ENCODE assay signal across 17 cellular contexts in genomic region chr19:18206018-18206417, GRCh38. TPM values are rescaled to one million over a fixed set of nuclear protein-coding genes. Genes with fewer than 3 reads are reported as not detected.
DNase-seq lines count a peak whose midpoint lies in the region; ATAC-seq, FAIRE-seq and TF ChIP-seq lines count a peak whose summit lies in the region.
"Had no signal": no experiment of that assay in that cellular context is flagged by ENCODE, and none has a peak within 500 bp of the region (broad histone marks: within the 10 kb centered on the region; RNA-seq: fewer than 3 reads in every experiment).

No MANE protein-coding gene starts in this region.

- H3K27ac ChIP-seq in OCI-LY7 (ENCODE audit: low read depth, low read length, poor library complexity, severe bottlenecking) (peak overlapping the region; percentile 84), fibroblast of lung (ENCODE audit: insufficient read depth, low read length) (peak overlapping the region; percentile 100), neural progenitor cell (no peak overlapping the region)

- H3K27me3 Mint-ChIP-seq in neural progenitor cell (ENCODE audit: insufficient read depth, low read depth) = peaks cover 6% of the 10 kb centered on the region
- H3K27me3 Mint-ChIP-seq in activated naive CD4-positive, alpha-beta T cell treated with anti-CD3 and anti-CD28 coated beads, Interleukin-2, amount 10 ng/mL, durations not matched to agents 7 days and 5 days = peaks cover 47% of the 10 kb centered on the region

- no peak for TF ChIP-seq CTCF in AG04449 (IDR thresholded peaks at IDR 0.05; ENCODE audit: insufficient read depth, low read length, missing control alignments)
- no peak for TF ChIP-seq CTCF in OCI-LY7 (conservative IDR thresholded peaks at IDR 0.05; ENCODE audit: low read length)
- no peak for TF ChIP-seq CTCF in fibroblast of lung (conservative IDR thresholded peaks at IDR 0.05 in 1 of 2, IDR thresholded peaks at IDR 0.05 in 1 of 2; ENCODE audit: low read depth in 1 of 2, low read length in 2 of 2)
- no peak for TF ChIP-seq CTCF in neural progenitor cell (IDR thresholded peaks at IDR 0.05)
- TF ChIP-seq CTCF in D721Med (IDR thresholded peaks at IDR 0.05; ENCODE audit: insufficient read depth, missing control alignments) = no peak

- H4K20me1 ChIP-seq in OCI-LY7 (ENCODE audit: insufficient read depth, low read length) (no peaks in the 10 kb centered on the region; the same call in 1 of the 2 replicates), fibroblast of lung (ENCODE audit: control insufficient read depth, extremely low read depth, insufficient read depth, low read length) (no peaks in the 10 kb centered on the region), neural progenitor cell (ENCODE audit: low read depth) (no peaks in the 10 kb centered on the region)

- ATAC-seq in GM18873 (IDR thresholded peaks at IDR 0.05; ENCODE audit: low FRiP score, unreplicated experiment) = no peak
- ATAC-seq: PC-3, sciatic nerve had no signal

- no peak for FAIRE-seq in D721Med (lab: Jason Lieb, UNC)
- FAIRE-seq: frontal cortex had no signal

- H3K27me3 ChIP-seq in fibroblast of lung (ENCODE audit: control insufficient read depth, insufficient read depth, low read length) = no peaks in the 10 kb centered on the region
- peaks cover 18% of the 10 kb centered on the region for H3K27me3 ChIP-seq in neural progenitor cell

- no peaks in the 10 kb centered on the region for H3K9me3 Mint-ChIP-seq in neural progenitor cell
- H3K9me3 Mint-ChIP-seq in activated naive CD4-positive, alpha-beta T cell treated with anti-CD3 and anti-CD28 coated beads, Interleukin-2, amount 10 ng/mL, durations not matched to agents 7 days and 5 days = no peaks in the 10 kb centered on the region
- H3K9me3 Mint-ChIP-seq: memory B cell had no signal

- H3K4me2 ChIP-seq in OCI-LY7 (ENCODE audit: low read length) = peak overlapping the region; percentile 94
- H3K4me2 ChIP-seq in fibroblast of lung (ENCODE audit: extremely low read depth, insufficient read depth, low read length) = peak overlapping the region; percentile 64
- peak overlapping the region; percentile 80 for H3K4me2 ChIP-seq in neural progenitor cell

- CTCF ChIA-PET in AG04449 (lab: Yijun Ruan, JAX) (interaction anchor here (1.2 to 11.1 kb wide), 9 partner anchors 12 to 208 kb away, joined by 3 to 217 read pairs (median 8); partner anchors contain the start of gene MPV17L2), OCI-LY7 (lab: Charles Lee; ENCODE audit: unreplicated experiment) (interaction anchor here (0.9 to 1.4 kb wide), 2 partner anchors 74 to 123 kb away, joined by 3 read pairs; no protein-coding TSS in a partner anchor)
- CTCF ChIA-PET in activated naive CD4-positive, alpha-beta T cell treated with anti-CD3 and anti-CD28 coated beads, Interleukin-2, amount 10 ng/mL, durations not matched to agents 7 days and 5 days (lab: Charles Lee) = interaction anchor here (0.6 to 8.6 kb wide), 8 partner anchors 13 to 142 kb away, joined by 3 to 134 read pairs (median 4); a partner anchor contains a TSS

- H3K79me2 ChIP-seq in OCI-LY7 (ENCODE audit: insufficient read depth, low read depth, low read length) (peaks cover 32% of the 10 kb centered on the region), fibroblast of lung (ENCODE audit: control insufficient read depth, insufficient read depth, low read length) (peaks cover 14% of the 10 kb centered on the region), neural progenitor cell (ENCODE audit: low read depth) (no peaks in the 10 kb centered on the region)

- POLR2A ChIA-PET in AG04449 (lab: Yijun Ruan, JAX) = interaction anchor here (1.2 to 3.3 kb wide), 3 partner anchors 18 to 75 kb away, joined by 3 to 26 read pairs (median 4); partner anchors contain the start of gene JUND
- POLR2A ChIA-PET in OCI-LY7 (lab: Charles Lee) = interaction anchor here (0.7 to 2.7 kb wide), 7 partner anchors 13 to 209 kb away, joined by 3 to 8 read pairs (median 3); partner anchors contain the start of gene MPV17L2

- H3K9ac ChIP-seq in fibroblast of lung (ENCODE audit: insufficient read depth, low read length) (peak overlapping the region; percentile 94), neural progenitor cell (no peak overlapping the region)

- H2AFZ ChIP-seq in OCI-LY7 (ENCODE audit: low read length) (no peak overlapping the region), fibroblast of lung (ENCODE audit: low read length) (no peak overlapping the region), neural progenitor cell (replicated peaks) (no peak overlapping the region)

- H3K4me3 ChIP-seq in AG04449 (ENCODE audit: low read depth, low read length) (0 out of 2 replicates have a peak overlapping the region, but pooled peaks have one; percentile 71), OCI-LY7 (ENCODE audit: low read depth, low read length, poor library complexity, severe bottlenecking) (peak overlapping the region; percentile 87), fibroblast of lung (replicated peaks in 1 of 4; ENCODE audit: control extremely low read depth in 1 of 4, insufficient read depth in 1 of 4, low read depth in 3 of 4, low read length in 4 of 4) (no peak overlapping the region), neural progenitor cell (peak overlapping the region; percentile 62)

- no peaks in the 10 kb centered on the region for H3K9me2 ChIP-seq in OCI-LY7 (ENCODE audit: insufficient read depth, low read length)

- no TSS peak for BruUV-seq in OCI-LY7 (replicated peaks; lab: Mats Ljungman, UMichigan)

- peaks cover 25% of the 10 kb centered on the region for H3K4me1 Mint-ChIP-seq in neural progenitor cell
- peaks cover 23% of the 10 kb centered on the region for H3K4me1 Mint-ChIP-seq in activated naive CD4-positive, alpha-beta T cell treated with anti-CD3 and anti-CD28 coated beads, Interleukin-2, amount 10 ng/mL, durations not matched to agents 7 days and 5 days

- H3K9me3 ChIP-seq in OCI-LY7 (ENCODE audit: low read length) (no peaks in the 10 kb centered on the region), fibroblast of lung (ENCODE audit: control insufficient read depth, insufficient read depth, low read depth, low read length) (no peaks in the 10 kb centered on the region), neural progenitor cell (ENCODE audit: low read depth) (no peaks in the 10 kb centered on the region)

- peaks cover 34% of the 10 kb centered on the region for H3F3A ChIP-seq in neural progenitor cell (ENCODE audit: low read depth)

- peaks cover 2% of the 10 kb centered on the region for H3K36me3 Mint-ChIP-seq in neural progenitor cell
- H3K36me3 Mint-ChIP-seq in activated naive CD4-positive, alpha-beta T cell treated with anti-CD3 and anti-CD28 coated beads, Interleukin-2, amount 10 ng/mL, durations not matched to agents 7 days and 5 days = no peaks in the 10 kb centered on the region

- no peak overlapping the region for H3K27ac Mint-ChIP-seq in neural progenitor cell
- H3K27ac Mint-ChIP-seq in activated naive CD4-positive, alpha-beta T cell treated with anti-CD3 and anti-CD28 coated beads, Interleukin-2, amount 10 ng/mL, durations not matched to agents 7 days and 5 days = no peak overlapping the region
- H3K27ac Mint-ChIP-seq: memory B cell had no signal

- H3K36me3 ChIP-seq in OCI-LY7 (ENCODE audit: insufficient read depth, low read length) (peaks cover 15% of the 10 kb centered on the region), fibroblast of lung (ENCODE audit: control insufficient read depth, insufficient read depth, low read length) (peaks cover 5% of the 10 kb centered on the region), neural progenitor cell (no peaks in the 10 kb centered on the region)

- H3K4me3 Mint-ChIP-seq in neural progenitor cell = peak overlapping the region; percentile 91
- no peak overlapping the region for H3K4me3 Mint-ChIP-seq in activated naive CD4-positive, alpha-beta T cell treated with anti-CD3 and anti-CD28 coated beads, Interleukin-2, amount 10 ng/mL, durations not matched to agents 7 days and 5 days

- H3K4me1 ChIP-seq in OCI-LY7 (ENCODE audit: insufficient read depth, low read length, poor library complexity, severe bottlenecking) (peaks cover 29% of the 10 kb centered on the region), fibroblast of lung (ENCODE audit: control insufficient read depth, extremely low read depth, insufficient read depth, low read length) (peaks cover 23% of the 10 kb centered on the region), neural progenitor cell (peaks cover 16% of the 10 kb centered on the region)

- intact Hi-C loops in OCI-LY7 (cut with micrococcal nuclease; ENCODE audit: unreplicated experiment) = no loop called here

- DNase-seq in AG04449 (ENCODE audit: low read depth, low spot score) = no peak
- DNase-seq in OCI-LY7 (ENCODE audit: low spot score) = no peak
- DNase-seq in fibroblast of lung (ENCODE audit: low read depth in 2 of 2) = no peak
- no peak for DNase-seq in neural progenitor cell (ENCODE audit: low spot score)
- no peak for DNase-seq in activated naive CD4-positive, alpha-beta T cell treated with anti-CD3 and anti-CD28 coated beads, Interleukin-2, amount 10 ng/mL, durations not matched to agents 7 days and 5 days
- no peak for DNase-seq in D721Med (ENCODE audit: insufficient read length, low spot score)
- no peak for DNase-seq in HPDE6-E6E7 (ENCODE audit: extremely low spot score)
- DNase-seq: activated CD8-positive, alpha-beta memory T cell treated with anti-CD3 and anti-CD28 coated beads for 24 hours; activated naive CD4-positive, alpha-beta T cell treated with anti-CD3 and anti-CD28 coated beads, Interleukin-2, amount 50 U/mL, for 16 hours; DMS53; NCI-H2171 treated with DMSO at 0.1 percent for 48 hours; PC-3 had no signal

RNA-seq across cellular contexts. Expression of gene RAB3A, which starts 2.2 kb away (rescaled TPM):
- 2.9 and 4.9 TPM in 2 replicates for total RNA-seq in OCI-LY7 (2014; rRNA removed; shearing (Covaris generic))
- 6.9 and 8.6 TPM in 2 replicates for total RNA-seq in OCI-LY7 (2022)
- 0.77 and 2.0 TPM in 2 replicates for total RNA-seq in fibroblast of lung
- 3.6 and 10.1 TPM in 2 replicates for polyA plus RNA-seq in fibroblast of lung
- 4.7 and 10.5 TPM in 2 replicates for polyA plus RNA-seq in fibroblast of lung (2012)
- 17.8 and 47.5 TPM in 2 replicates for polyA minus RNA-seq in fibroblast of lung (ENCODE audit: low replicate concordance)
- total RNA-seq in neural progenitor cell (ENCODE audit: low replicate concordance) = 1.1 and 1.5 TPM in 2 replicates

RNA-seq across cellular contexts. Expression of gene MPV17L2, which starts 13.0 kb away (rescaled TPM):
- total RNA-seq in OCI-LY7 (2014; rRNA removed; shearing (Covaris generic)) = 21.9 and 23.7 TPM in 2 replicates
- total RNA-seq in OCI-LY7 (2022) (18.1 and 22.6 TPM in 2 replicates), fibroblast of lung (4.1 and 4.6 TPM in 2 replicates), neural progenitor cell (ENCODE audit: low replicate concordance) (28.1 and 37.7 TPM in 2 replicates)
- 9.4 and 16.7 TPM in 2 replicates for polyA plus RNA-seq in fibroblast of lung
- polyA plus RNA-seq in fibroblast of lung (2012) = 10.2 and 18.3 TPM in 2 replicates
- polyA minus RNA-seq in fibroblast of lung (ENCODE audit: low replicate concordance) = 25.6 and 48.3 TPM in 2 replicates

RNA-seq across cellular contexts. Expression of gene PDE4C, which starts 20.2 kb away (rescaled TPM):
- not detected in 2 replicates for total RNA-seq in OCI-LY7 (2014; rRNA removed; shearing (Covaris generic))
- 0.77 and 1.4 TPM in 2 replicates for total RNA-seq in OCI-LY7 (2022)
- total RNA-seq in fibroblast of lung = 1.3 and 2.0 TPM in 2 replicates
- 0.09 and 0.35 TPM in 2 replicates for polyA plus RNA-seq in fibroblast of lung
- polyA plus RNA-seq in fibroblast of lung (2012) = 0.52 and 1.6 TPM in 2 replicates
- not detected in 2 replicates for polyA minus RNA-seq in fibroblast of lung (ENCODE audit: low replicate concordance)
- total RNA-seq in neural progenitor cell (ENCODE audit: low replicate concordance) = 0.28 and 0.62 TPM in 2 replicates
- total RNA-seq: T-helper 2 cell treated with Interferon-gamma antibody and Interleukin-4, amounts not matched to agents 100 ng/mL and 5 ng/mL, for 36 hours had no signal

RNA-seq across cellular contexts. Expression of gene IFI30, which starts 32.4 kb away (rescaled TPM):
- 141 and 195 TPM in 2 replicates for total RNA-seq in OCI-LY7 (2014; rRNA removed; shearing (Covaris generic))
- total RNA-seq in OCI-LY7 (2022) (117 and 170 TPM in 2 replicates), fibroblast of lung (3.1 and 8.8 TPM in 2 replicates), neural progenitor cell (ENCODE audit: low replicate concordance) (0.62 TPM in 1 of 2 replicates, not detected in the other)
- 15.8 and 50.9 TPM in 2 replicates for polyA plus RNA-seq in fibroblast of lung
- polyA plus RNA-seq in fibroblast of lung (2012) = 19.6 and 57.5 TPM in 2 replicates
- 15.8 and 53.5 TPM in 2 replicates for polyA minus RNA-seq in fibroblast of lung (ENCODE audit: low replicate concordance)

RNA-seq across cellular contexts. Expression of gene PIK3R2, which starts 53.1 kb away (rescaled TPM):
- total RNA-seq in OCI-LY7 (2014; rRNA removed; shearing (Covaris generic)) = 1.6 and 3.2 TPM in 2 replicates
- total RNA-seq in OCI-LY7 (2022) (20.5 and 30.0 TPM in 2 replicates), fibroblast of lung (10.1 and 11.3 TPM in 2 replicates), neural progenitor cell (ENCODE audit: low replicate concordance) (21.4 and 41.8 TPM in 2 replicates)
- polyA plus RNA-seq in fibroblast of lung = 18.4 and 29.5 TPM in 2 replicates
- 32.6 and 45.1 TPM in 2 replicates for polyA plus RNA-seq in fibroblast of lung (2012)
- polyA minus RNA-seq in fibroblast of lung (ENCODE audit: low replicate concordance) = 25.4 and 35.9 TPM in 2 replicates

Comparison
In these comparisons a context has a peak if more than half of its experiments do, and no peak if none do; other contexts are left out.
1. H3K4me3 ChIP-seq: peak in AG04449 (single experiment), OCI-LY7 (single experiment) and neural progenitor cell (single experiment); none in fibroblast of lung (0 of 4).
2. Peak in every context shown above with its lines, with median percentiles within 50 percentile points of each other: H3K4me2 ChIP-seq.